12 cellular contexts compared by ENCODE assay signal in the genomic region with DNA sequence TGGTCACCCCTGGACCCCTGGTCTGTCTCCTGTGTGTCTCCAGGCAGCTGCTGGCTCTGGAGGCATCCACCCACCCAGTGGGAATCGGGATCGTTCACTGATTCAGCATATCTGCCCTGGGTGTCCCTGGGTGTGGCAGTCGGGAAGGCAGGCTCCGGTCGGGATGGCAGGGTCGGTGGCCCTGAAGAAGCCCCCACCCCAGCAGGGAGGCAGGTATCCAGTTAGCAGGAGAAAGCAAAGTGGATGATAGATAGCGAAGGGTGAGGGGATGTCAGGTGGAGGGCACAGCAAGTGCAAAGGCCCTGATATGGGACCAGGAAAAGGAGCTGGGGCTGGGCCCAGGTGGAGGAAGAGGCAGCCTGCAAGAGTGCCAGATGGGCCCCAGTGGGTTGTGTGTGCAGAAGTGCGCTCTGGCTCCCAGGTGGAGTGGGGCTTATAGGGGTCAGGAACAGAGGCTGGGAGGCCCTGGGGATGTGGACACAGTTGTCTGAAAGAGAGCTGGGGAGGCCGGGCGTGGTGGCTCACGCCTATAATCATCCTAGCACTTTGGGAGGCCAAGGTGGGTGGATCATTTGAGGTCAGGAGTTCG. TPM values are rescaled to one million over a fixed set of nuclear protein-coding genes. Genes with fewer than 3 reads are reported as not detected.
DNase-seq lines count a peak whose midpoint lies in the region; ATAC-seq, FAIRE-seq and TF ChIP-seq lines count a peak whose summit lies in the region.
"Had no signal": no experiment of that assay in that cellular context is flagged by ENCODE, and none has a peak within 500 bp of the region (broad histone marks: within the 10 kb centered on the region; RNA-seq: fewer than 3 reads in every experiment).

No MANE protein-coding gene starts in this region.

- 68 to 72% methylated on average over 12 of the region's 12 CpGs for WGBS in tibial nerve, 2 donors

- TF ChIP-seq EP300 in tibial nerve (IDR thresholded peaks at IDR 0.05): no peak

- H3K36me3 Mint-ChIP-seq in astrocyte (ENCODE audit: low read depth, unreplicated experiment): peaks cover 4% of the 10 kb centered on the region
- H3K36me3 Mint-ChIP-seq in naive thymus-derived CD4-positive, alpha-beta T cell: peaks cover 0 to 8% (median 0%) of the 10 kb centered on the region in 5 donors

- no peak for FAIRE-seq in astrocyte (lab: Jason Lieb, UNC)
- FAIRE-seq: endometrium had no signal

- peaks cover 3% of the 10 kb centered on the region for H3K4me1 Mint-ChIP-seq in astrocyte (ENCODE audit: low read depth, unreplicated experiment)
- peaks cover 42 to 77% (median 66%) of the 10 kb centered on the region in 7 donors for H3K4me1 Mint-ChIP-seq in naive thymus-derived CD4-positive, alpha-beta T cell

- no peak for ATAC-seq in naive thymus-derived CD4-positive, alpha-beta T cell
- no peak for ATAC-seq in GM18511 (IDR thresholded peaks at IDR 0.05; ENCODE audit: unreplicated experiment)

- no peaks in the 10 kb centered on the region for H3K27me3 Mint-ChIP-seq in astrocyte (ENCODE audit: low read depth, unreplicated experiment)
- H3K27me3 Mint-ChIP-seq in naive thymus-derived CD4-positive, alpha-beta T cell: peaks cover 5 to 16% (median 9%) of the 10 kb centered on the region in 5 donors

- no peaks in the 10 kb centered on the region; the same call in 1 of the 2 replicates for H3K9me3 ChIP-seq in AG04450 (ENCODE audit: control insufficient read depth, insufficient read depth, low read length)
- no peaks in the 10 kb centered on the region for H3K9me3 ChIP-seq in astrocyte (ENCODE audit: insufficient read depth, low read depth, low read length)
- no peaks in the 10 kb centered on the region for H3K9me3 ChIP-seq in naive thymus-derived CD4-positive, alpha-beta T cell (ENCODE audit: control insufficient read depth in 2 of 3, low read length in 3 of 3)
- H3K9me3 ChIP-seq in tibial nerve: no peaks in the 10 kb centered on the region
- H3K9me3 ChIP-seq: suprapubic skin had no signal

- peak overlapping the region; percentile 95 for H3K4me2 ChIP-seq in astrocyte (ENCODE audit: low read length)

- intact Hi-C loops in naive thymus-derived CD4-positive, alpha-beta T cell (cut with micrococcal nuclease): no loop called here
- intact Hi-C loops in posterior vena cava (cut with DNase I): loop anchor here in 1 of 2 donors (1.0 kb wide), 1 partner anchor 49 kb away; no protein-coding TSS in a partner anchor

- H3K36me3 ChIP-seq in astrocyte (ENCODE audit: insufficient read depth, low read length): no peaks in the 10 kb centered on the region
- H3K36me3 ChIP-seq in naive thymus-derived CD4-positive, alpha-beta T cell (ENCODE audit: control insufficient read depth in 2 of 3, insufficient read depth in 3 of 3, low read length in 3 of 3): no peaks in the 10 kb centered on the region
- no peaks in the 10 kb centered on the region for H3K36me3 ChIP-seq in tibial nerve
- H3K36me3 ChIP-seq: suprapubic skin had no signal

- H4K20me1 ChIP-seq in astrocyte (ENCODE audit: insufficient read depth, low read length): peaks cover 60% of the 10 kb centered on the region

- no peak overlapping the region for H2AFZ ChIP-seq in astrocyte (ENCODE audit: low read depth, low read length)

- H3K27me3 ChIP-seq in AG04450 (ENCODE audit: control insufficient read depth, insufficient read depth, low read length) (no peaks in the 10 kb centered on the region), astrocyte (ENCODE audit: insufficient read depth, low read length) (no peaks in the 10 kb centered on the region), tibial nerve (no peaks in the 10 kb centered on the region)
- peaks cover 0 to 12% of the 10 kb centered on the region in 2 donors for H3K27me3 ChIP-seq in naive thymus-derived CD4-positive, alpha-beta T cell (ENCODE audit: control insufficient read depth in 2 of 2, insufficient read depth in 2 of 2, low read length in 2 of 2)
- H3K27me3 ChIP-seq: suprapubic skin had no signal

- CTCF ChIA-PET in AG04450 (lab: Charles Lee): interaction anchor here (1.5 kb wide), 1 partner anchor 142 kb away, joined by 3 read pairs; no protein-coding TSS in a partner anchor
- CTCF ChIA-PET in naive thymus-derived CD4-positive, alpha-beta T cell (lab: Charles Lee): interaction anchor here (0.6 kb wide), 2 partner anchors 208 to 1447 kb away, joined by 3 to 4 read pairs; no protein-coding TSS in a partner anchor

- H3K4me3 ChIP-seq in AG04450 (ENCODE audit: low read depth, low read length) (peak overlapping the region; percentile 71), HFF-Myc (replicated peaks; ENCODE audit: low read depth, low read length) (peak overlapping the region; percentile 85), astrocyte (ENCODE audit: insufficient read depth, low read depth, low read length) (no peak overlapping the region), tibial nerve (no peak overlapping the region)
- no peak overlapping the region for H3K4me3 ChIP-seq in naive thymus-derived CD4-positive, alpha-beta T cell (ENCODE audit: low read length)

- peak overlapping the region; percentile 10 for H3K9ac ChIP-seq in astrocyte (ENCODE audit: low read length)

- peaks cover 67% of the 10 kb centered on the region for H3K79me2 ChIP-seq in astrocyte (ENCODE audit: insufficient read depth, low read length)

- TF ChIP-seq CTCF in AG04450 (IDR thresholded peaks at IDR 0.05; ENCODE audit: low read depth, low read length): no peak
- TF ChIP-seq CTCF in HFF-Myc (IDR thresholded peaks at IDR 0.05; ENCODE audit: low read depth, low read length, missing control alignments): no peak
- TF ChIP-seq CTCF in astrocyte (IDR thresholded peaks at IDR 0.05; ENCODE audit: insufficient read depth, low read depth, low read length): no peak
- TF ChIP-seq CTCF in tibial nerve (IDR thresholded peaks at IDR 0.05): no peak

- DNase-seq in AG04450 (ENCODE audit: low read depth, low spot score) (no peak), HFF-Myc (ENCODE audit: extremely low read depth, low read depth) (no peak), astrocyte (ENCODE audit: low read depth) (no peak), tibial nerve (ENCODE audit: low spot score in 2 of 2) (no peak), HT-29 (ENCODE audit: low spot score) (no peak), posterior vena cava (ENCODE audit: low spot score) (no peak)
- no peak for DNase-seq in naive thymus-derived CD4-positive, alpha-beta T cell
- DNase-seq: NCI-H1417; stimulated activated CD4-positive, alpha-beta T cell treated with anti-CD3 and anti-CD28 coated beads, Interleukin-15, amount 100 ng/mL, for 24 hours had no signal

- H3K27ac Mint-ChIP-seq in astrocyte (ENCODE audit: unreplicated experiment): peak overlapping the region; percentile 58
- H3K27ac Mint-ChIP-seq in naive thymus-derived CD4-positive, alpha-beta T cell: peak overlapping the region; percentile 49 to 90 (median 67)

- H3K4me1 ChIP-seq in astrocyte (ENCODE audit: insufficient read depth, low read length) (peaks cover 43% of the 10 kb centered on the region), tibial nerve (peaks cover 0 to 91% (median 63%) of the 10 kb centered on the region in 4 donors)
- peaks cover 47 to 65% of the 10 kb centered on the region in 2 donors for H3K4me1 ChIP-seq in naive thymus-derived CD4-positive, alpha-beta T cell (ENCODE audit: control insufficient read depth in 2 of 2, insufficient read depth in 2 of 2, low read length in 2 of 2)

- POLR2A ChIA-PET in AG04450 (lab: Yijun Ruan, JAX): interaction anchor here (0.7 kb wide), 1 partner anchor 83 kb away, joined by 3 read pairs; no protein-coding TSS in a partner anchor
- POLR2A ChIA-PET in naive thymus-derived CD4-positive, alpha-beta T cell (lab: Charles Lee): no interaction called here

- TF ChIP-seq POLR2A in tibial nerve (IDR thresholded peaks at IDR 0.05): no peak

- H3K27ac ChIP-seq in AG04450 (ENCODE audit: low read depth, low read length) (no peak overlapping the region), astrocyte (ENCODE audit: low read depth, low read length) (no peak overlapping the region), tibial nerve (peak overlapping the region in 2 of 4 donors; percentile 28 to 89)
- peak overlapping the region; percentile 31 for H3K27ac ChIP-seq in naive thymus-derived CD4-positive, alpha-beta T cell (ENCODE audit: low read depth, low read length)
- H3K27ac ChIP-seq: suprapubic skin had no signal

- peak overlapping the region; percentile 87 for H3K4me3 Mint-ChIP-seq in astrocyte (ENCODE audit: unreplicated experiment)
- H3K4me3 Mint-ChIP-seq in naive thymus-derived CD4-positive, alpha-beta T cell: peak overlapping the region; percentile 34 to 92 (median 82)

- no peaks in the 10 kb centered on the region for H3K9me3 Mint-ChIP-seq in astrocyte (ENCODE audit: unreplicated experiment)
- H3K9me3 Mint-ChIP-seq in naive thymus-derived CD4-positive, alpha-beta T cell: peaks cover 0 to 1% (median 0%) of the 10 kb centered on the region in 11 donors

RNA-seq across cellular contexts. Expression of a gene that starts 2.3 kb away (rescaled TPM):
- 9.4 and 12.6 TPM in 2 replicates for polyA plus RNA-seq in AG04450 (2011; rRNA removed)
- 18.0 and 18.5 TPM in 2 replicates for polyA minus RNA-seq in AG04450 (2011; rRNA and poly(A)+ RNA removed)
- total RNA-seq in astrocyte (51.2 and 56.6 TPM in 2 replicates), tibial nerve (100 to 1,000 TPM in 1 of 4 donors, 10 to 100 TPM in 3; 67.4 to 172 (median 84.2) TPM), posterior vena cava (10 to 100 TPM; 54.4 to 56.9 TPM)
- total RNA-seq in naive thymus-derived CD4-positive, alpha-beta T cell: 100 to 1,000 TPM in 1 of 5 experiments, 10 to 100 TPM in 4; 27.0 to 185 (median 40.7) TPM
- 10 to 100 TPM; 33.5 to 42.8 TPM for polyA plus RNA-seq in naive thymus-derived CD4-positive, alpha-beta T cell
- 78.0 and 87.1 TPM in 2 replicates for total RNA-seq in HT-29 (2014; rRNA removed; shearing (Covaris generic))

RNA-seq across cellular contexts. Expression of a gene that starts 16.5 kb away (rescaled TPM):
- polyA plus RNA-seq in AG04450 (2011; rRNA removed): 13.3 and 19.2 TPM in 2 replicates
- 13.2 and 18.3 TPM in 2 replicates for polyA minus RNA-seq in AG04450 (2011; rRNA and poly(A)+ RNA removed)
- total RNA-seq in astrocyte (128 and 153 TPM in 2 replicates), tibial nerve (10 to 100 TPM; 43.5 to 82.2 (median 52.4) TPM), posterior vena cava (10 to 100 TPM; 27.5 to 28.1 TPM)
- total RNA-seq in naive thymus-derived CD4-positive, alpha-beta T cell: 10 to 100 TPM in 4 of 5 experiments, 1 to 10 TPM in 1; 9.5 to 42.5 (median 42.0) TPM
- 10 to 100 TPM; 21.9 to 29.0 TPM for polyA plus RNA-seq in naive thymus-derived CD4-positive, alpha-beta T cell
- total RNA-seq in HT-29 (2014; rRNA removed; shearing (Covaris generic)): 5.3 and 14.9 TPM in 2 replicates

RNA-seq across cellular contexts. Expression of a gene that starts 24.0 kb away (rescaled TPM):
- 0.12 and 0.32 TPM in 2 replicates for polyA plus RNA-seq in AG04450 (2011; rRNA removed)
- polyA minus RNA-seq in AG04450 (2011; rRNA and poly(A)+ RNA removed): 0.17 and 0.60 TPM in 2 replicates
- total RNA-seq in astrocyte (not detected in 2 replicates), tibial nerve (10 to 100 TPM in 2 of 4 donors, 1 to 10 TPM in 2; 9.0 to 13.8 (median 9.8) TPM), posterior vena cava (10 to 100 TPM in 1 of 2 donors, 1 to 10 TPM in 1; 6.8 to 16.8 TPM)
- 10 to 100 TPM in 1 of 5 experiments, 1 to 10 TPM in 2, under 1 TPM in 2; 0.15 to 68.6 (median 1.2) TPM for total RNA-seq in naive thymus-derived CD4-positive, alpha-beta T cell
- polyA plus RNA-seq in naive thymus-derived CD4-positive, alpha-beta T cell: under 1 TPM; 0.20 to 0.44 TPM
- not detected in 2 replicates for total RNA-seq in HT-29 (2014; rRNA removed; shearing (Covaris generic))

RNA-seq across cellular contexts. Expression of a gene that starts 35.5 kb away (rescaled TPM):
- polyA plus RNA-seq in AG04450 (2011; rRNA removed): 25.0 and 35.9 TPM in 2 replicates
- 9.5 and 14.5 TPM in 2 replicates for polyA minus RNA-seq in AG04450 (2011; rRNA and poly(A)+ RNA removed)
- 20.5 and 23.2 TPM in 2 replicates for total RNA-seq in astrocyte
- total RNA-seq in naive thymus-derived CD4-positive, alpha-beta T cell: under 1 TPM in 4 of 5 experiments, not detected in 1; 0.32 to 0.73 (median 0.58) TPM
- polyA plus RNA-seq in naive thymus-derived CD4-positive, alpha-beta T cell: not detected
- 10 to 100 TPM in 2 of 4 donors, 1 to 10 TPM in 2; 4.2 to 31.0 (median 13.2) TPM for total RNA-seq in tibial nerve
- total RNA-seq in HT-29 (2014; rRNA removed; shearing (Covaris generic)): 529 and 584 TPM in 2 replicates
- 1 to 10 TPM; 3.1 to 4.5 TPM for total RNA-seq in posterior vena cava

Comparison
In these comparisons a context has a peak if more than half of its experiments do, and no peak if none do; other contexts are left out.
1. H3K4me3 ChIP-seq: peak in AG04450 (single experiment) and HFF-Myc (single experiment); none in astrocyte (single experiment), naive thymus-derived CD4-positive, alpha-beta T cell (single experiment) and tibial nerve (0 of 4).